Comparison of ENCODE assay signal across 14 cellular contexts in genomic region chr15:89330119-89330518, GRCh38. TPM values are rescaled to one million over a fixed set of nuclear protein-coding genes. Genes with fewer than 3 reads are reported as not detected.
DNase-seq lines count a peak whose midpoint lies in the region; ATAC-seq lines count a peak whose summit lies in the region.
"Had no signal": no experiment of that assay in that cellular context is flagged by ENCODE, and none has a peak within 500 bp of the region (broad histone marks: within the 10 kb centered on the region; RNA-seq: fewer than 3 reads in every experiment).

No MANE protein-coding gene starts in this region.

- H3K9ac ChIP-seq in duodenal mucosa (ENCODE audit: low read depth in 1 of 2, low read length in 2 of 2) = no peak overlapping the region

- H3K27ac ChIP-seq in duodenal mucosa (ENCODE audit: low read depth, low read length) = no peak overlapping the region
- H3K27ac ChIP-seq: esophagus muscularis mucosa, HL-60, sigmoid colon had no signal

- peak overlapping the region; percentile 21 for H3K4me3 Mint-ChIP-seq in activated CD4-positive, alpha-beta T cell treated with anti-CD3 and anti-CD28 coated beads, Interleukin-2, amount 10 ng/mL, durations not matched to agents 7 days and 5 days
- peak overlapping the region; percentile 11 to 70 (median 46) for H3K4me3 Mint-ChIP-seq in T-cell
- H3K4me3 Mint-ChIP-seq in stimulated activated effector memory CD8-positive, alpha-beta T cell treated with anti-CD3 and anti-CD28 coated beads, Interleukin-12 subunit alpha, Interleukin-12 subunit beta, amount 100 ng/mL, for 72 hours = peak overlapping the region; percentile 84

- POLR2A ChIA-PET in activated CD4-positive, alpha-beta T cell treated with anti-CD3 and anti-CD28 coated beads, Interleukin-2, amount 10 ng/mL, durations not matched to agents 7 days and 5 days (lab: Charles Lee) = interaction anchor here (0.7 kb wide), 1 partner anchor 124 kb away, joined by 3 read pairs; no protein-coding TSS in a partner anchor
- POLR2A ChIA-PET in T-cell (lab: Charles Lee) = interaction anchor here in 1 of 2 donors (0.7 kb wide), 1 partner anchor 633 kb away, joined by 4 read pairs; no protein-coding TSS in a partner anchor

- peaks cover 64% of the 10 kb centered on the region for H3K36me3 Mint-ChIP-seq in activated CD4-positive, alpha-beta T cell treated with anti-CD3 and anti-CD28 coated beads, Interleukin-2, amount 10 ng/mL, durations not matched to agents 7 days and 5 days (ENCODE audit: low read depth)
- H3K36me3 Mint-ChIP-seq in T-cell = peaks cover 59% of the 10 kb centered on the region
- peaks cover 98% of the 10 kb centered on the region for H3K36me3 Mint-ChIP-seq in stimulated activated effector memory CD8-positive, alpha-beta T cell treated with anti-CD3 and anti-CD28 coated beads, Interleukin-12 subunit alpha, Interleukin-12 subunit beta, amount 100 ng/mL, for 72 hours

- peak overlapping the region; percentile 89 for H3K27ac Mint-ChIP-seq in activated CD4-positive, alpha-beta T cell treated with anti-CD3 and anti-CD28 coated beads, Interleukin-2, amount 10 ng/mL, durations not matched to agents 7 days and 5 days
- peak overlapping the region; percentile 46 to 58 for H3K27ac Mint-ChIP-seq in T-cell
- H3K27ac Mint-ChIP-seq in stimulated activated effector memory CD8-positive, alpha-beta T cell treated with anti-CD3 and anti-CD28 coated beads, Interleukin-12 subunit alpha, Interleukin-12 subunit beta, amount 100 ng/mL, for 72 hours = peak overlapping the region; percentile 83

- CTCF ChIA-PET in activated CD4-positive, alpha-beta T cell treated with anti-CD3 and anti-CD28 coated beads, Interleukin-2, amount 10 ng/mL, durations not matched to agents 7 days and 5 days (lab: Charles Lee) = interaction anchor here (0.9 to 2.5 kb wide), 6 partner anchors 9 to 123 kb away, joined by 3 to 6 read pairs (median 5); no protein-coding TSS in a partner anchor
- CTCF ChIA-PET in T-cell (lab: Charles Lee) = interaction anchor here (0.6 to 1.3 kb wide), 2 partner anchors 29 to 241 kb away, joined by 4 to 6 read pairs; no protein-coding TSS in a partner anchor

- in situ Hi-C loops in ACHN (cut with HindIII; ENCODE audit: low pct_ligation_motif_present, low pct_unique_long_range_greater_than_20kb, low sequenced_read_pairs) = no loop called here

- no peak for DNase-seq in activated CD4-positive, alpha-beta T cell treated with anti-CD3 and anti-CD28 coated beads, Interleukin-2, amount 10 ng/mL, durations not matched to agents 7 days and 5 days
- no peak for DNase-seq in activated CD4-positive, alpha-beta T cell treated with anti-CD3 and anti-CD28 coated beads, Interleukin-2, amount 50 U/mL, for 1 hour
- DNase-seq in T-cell (peak in 1 of 34 experiments; percentile 9), ACHN (no peak), left lobe of liver (ENCODE audit: low spot score) (no peak), NCI-H446 treated with DMSO at 0.1 percent for 48 hours (lab: John Stamatoyannopoulos, UW) (no peak)
- no peak for DNase-seq in stimulated activated effector memory CD8-positive, alpha-beta T cell treated with anti-CD3 and anti-CD28 coated beads, Interleukin-12 subunit alpha, Interleukin-12 subunit beta, amount 100 ng/mL, for 72 hours (ENCODE audit: low spot score in 2 of 2)
- DNase-seq: amniotic stem cell, NCI-H1930, NCI-H82, sigmoid colon had no signal

- H3K4me3 ChIP-seq in duodenal mucosa (ENCODE audit: low read depth in 1 of 2, low read length in 2 of 2) = peak overlapping the region; percentile 8 to 34
- H3K4me3 ChIP-seq: esophagus muscularis mucosa, sigmoid colon had no signal

- H3K9me3 ChIP-seq in duodenal mucosa (ENCODE audit: control insufficient read depth in 1 of 2, low read length in 2 of 2) = no peaks in the 10 kb centered on the region
- H3K9me3 ChIP-seq: esophagus muscularis mucosa, sigmoid colon had no signal

- peaks cover 51% of the 10 kb centered on the region for H3K4me1 Mint-ChIP-seq in activated CD4-positive, alpha-beta T cell treated with anti-CD3 and anti-CD28 coated beads, Interleukin-2, amount 10 ng/mL, durations not matched to agents 7 days and 5 days
- H3K4me1 Mint-ChIP-seq in T-cell = peaks cover 52 to 61% (median 53%) of the 10 kb centered on the region in 3 donors
- H3K4me1 Mint-ChIP-seq in stimulated activated effector memory CD8-positive, alpha-beta T cell treated with anti-CD3 and anti-CD28 coated beads, Interleukin-12 subunit alpha, Interleukin-12 subunit beta, amount 100 ng/mL, for 72 hours = peaks cover 56% of the 10 kb centered on the region

- no peaks in the 10 kb centered on the region for H3K9me3 Mint-ChIP-seq in activated CD4-positive, alpha-beta T cell treated with anti-CD3 and anti-CD28 coated beads, Interleukin-2, amount 10 ng/mL, durations not matched to agents 7 days and 5 days
- H3K9me3 Mint-ChIP-seq in T-cell = no peaks in the 10 kb centered on the region
- no peaks in the 10 kb centered on the region for H3K9me3 Mint-ChIP-seq in stimulated activated effector memory CD8-positive, alpha-beta T cell treated with anti-CD3 and anti-CD28 coated beads, Interleukin-12 subunit alpha, Interleukin-12 subunit beta, amount 100 ng/mL, for 72 hours

- H3K4me1 ChIP-seq in duodenal mucosa (ENCODE audit: control insufficient read depth in 1 of 2, insufficient read depth in 2 of 2, low read length in 2 of 2) = peaks cover 49 to 52% of the 10 kb centered on the region in 2 donors

- no peaks in the 10 kb centered on the region for H3K27me3 ChIP-seq in duodenal mucosa (ENCODE audit: control insufficient read depth in 1 of 2, insufficient read depth in 2 of 2, low read length in 2 of 2)
- H3K27me3 ChIP-seq: esophagus muscularis mucosa, sigmoid colon had no signal

- H3K27me3 Mint-ChIP-seq in activated CD4-positive, alpha-beta T cell treated with anti-CD3 and anti-CD28 coated beads, Interleukin-2, amount 10 ng/mL, durations not matched to agents 7 days and 5 days = peaks cover 2% of the 10 kb centered on the region
- H3K27me3 Mint-ChIP-seq in T-cell = peaks cover 4 to 5% of the 10 kb centered on the region in 2 donors

- H3K36me3 ChIP-seq in duodenal mucosa (ENCODE audit: control insufficient read depth in 1 of 2, insufficient read depth in 2 of 2, low read length in 2 of 2) = peaks cover 73 to 75% of the 10 kb centered on the region in 2 donors

- ATAC-seq in T-cell (replicated peaks in 1 of 4) (no peak), left lobe of liver (no peak)
- no peak for ATAC-seq in stimulated activated effector memory CD8-positive, alpha-beta T cell treated with anti-CD3 and anti-CD28 coated beads, Interleukin-12 subunit alpha, Interleukin-12 subunit beta, amount 100 ng/mL, for 72 hours

RNA-seq across cellular contexts. Expression of gene POLG, which starts 4.5 kb away (rescaled TPM):
- 100 to 1,000 TPM in 1 of 2 experiments, 10 to 100 TPM in 1; 85.6 to 105 TPM for total RNA-seq in activated CD4-positive, alpha-beta T cell treated with anti-CD3 and anti-CD28 coated beads, Interleukin-2, amount 10 ng/mL, durations not matched to agents 7 days and 5 days
- 100 to 1,000 TPM; 136 to 171 (median 165) TPM for total RNA-seq in T-cell
- 36.0 TPM for total RNA-seq in left lobe of liver

Comparison
In these comparisons a context has a peak if more than half of its experiments do, and no peak if none do; other contexts are left out.
1. H3K4me3 Mint-ChIP-seq: peak in every context shown above with its lines; median percentile 84 in stimulated activated effector memory CD8-positive, alpha-beta T cell treated with anti-CD3 and anti-CD28 coated beads, Interleukin-12 subunit alpha, Interleukin-12 subunit beta, amount 100 ng/mL, for 72 hours; 46 in T-cell; 21 in activated CD4-positive, alpha-beta T cell treated with anti-CD3 and anti-CD28 coated beads, Interleukin-2, amount 10 ng/mL, durations not matched to agents 7 days and 5 days.